Comparison of ENCODE assay signal across 2 cellular contexts in genomic region chr17:146546-146945, GRCh38.
A peak's percentile ranks its signal among the peaks of the same experiment; 100 is the strongest.
TF ChIP-seq lines count a peak whose summit lies in the region.

No MANE protein-coding gene starts in this region.

TF ChIP-seq in A549, 52 proteins besides CTCF, POLR2A, EP300 and RAD21:
- TF ChIP-seq ZFP36 (IDR thresholded peaks at IDR 0.05; ENCODE audit: borderline replicate concordance, partially characterized antibody) (peak; percentile 14), CBX8 (IDR thresholded peaks at IDR 0.05) (no peak)
TF ChIP-seq in A549: peak in this region for 1.

TF ChIP-seq in H1, 55 proteins besides CTCF, POLR2A, EP300 and RAD21:
- TF ChIP-seq ATF3 (IDR thresholded peaks at IDR 0.05; ENCODE audit: insufficient read depth, low read depth, low read length) (no peak), KDM4A (IDR thresholded peaks at IDR 0.05; ENCODE audit: low read depth, low read length, severe bottlenecking) (no peak), TAF7 (optimal IDR thresholded peaks at IDR 0.05; ENCODE audit: borderline replicate concordance, low read depth, low read length) (no peak), BRCA1 (IDR thresholded peaks at IDR 0.05; ENCODE audit: low read depth, low read length) (no peak), SP2 (IDR thresholded peaks at IDR 0.05; ENCODE audit: low read length) (no peak), JUND (IDR thresholded peaks at IDR 0.05; ENCODE audit: low read length) (no peak)
- TF ChIP-seq, protein P1, sequence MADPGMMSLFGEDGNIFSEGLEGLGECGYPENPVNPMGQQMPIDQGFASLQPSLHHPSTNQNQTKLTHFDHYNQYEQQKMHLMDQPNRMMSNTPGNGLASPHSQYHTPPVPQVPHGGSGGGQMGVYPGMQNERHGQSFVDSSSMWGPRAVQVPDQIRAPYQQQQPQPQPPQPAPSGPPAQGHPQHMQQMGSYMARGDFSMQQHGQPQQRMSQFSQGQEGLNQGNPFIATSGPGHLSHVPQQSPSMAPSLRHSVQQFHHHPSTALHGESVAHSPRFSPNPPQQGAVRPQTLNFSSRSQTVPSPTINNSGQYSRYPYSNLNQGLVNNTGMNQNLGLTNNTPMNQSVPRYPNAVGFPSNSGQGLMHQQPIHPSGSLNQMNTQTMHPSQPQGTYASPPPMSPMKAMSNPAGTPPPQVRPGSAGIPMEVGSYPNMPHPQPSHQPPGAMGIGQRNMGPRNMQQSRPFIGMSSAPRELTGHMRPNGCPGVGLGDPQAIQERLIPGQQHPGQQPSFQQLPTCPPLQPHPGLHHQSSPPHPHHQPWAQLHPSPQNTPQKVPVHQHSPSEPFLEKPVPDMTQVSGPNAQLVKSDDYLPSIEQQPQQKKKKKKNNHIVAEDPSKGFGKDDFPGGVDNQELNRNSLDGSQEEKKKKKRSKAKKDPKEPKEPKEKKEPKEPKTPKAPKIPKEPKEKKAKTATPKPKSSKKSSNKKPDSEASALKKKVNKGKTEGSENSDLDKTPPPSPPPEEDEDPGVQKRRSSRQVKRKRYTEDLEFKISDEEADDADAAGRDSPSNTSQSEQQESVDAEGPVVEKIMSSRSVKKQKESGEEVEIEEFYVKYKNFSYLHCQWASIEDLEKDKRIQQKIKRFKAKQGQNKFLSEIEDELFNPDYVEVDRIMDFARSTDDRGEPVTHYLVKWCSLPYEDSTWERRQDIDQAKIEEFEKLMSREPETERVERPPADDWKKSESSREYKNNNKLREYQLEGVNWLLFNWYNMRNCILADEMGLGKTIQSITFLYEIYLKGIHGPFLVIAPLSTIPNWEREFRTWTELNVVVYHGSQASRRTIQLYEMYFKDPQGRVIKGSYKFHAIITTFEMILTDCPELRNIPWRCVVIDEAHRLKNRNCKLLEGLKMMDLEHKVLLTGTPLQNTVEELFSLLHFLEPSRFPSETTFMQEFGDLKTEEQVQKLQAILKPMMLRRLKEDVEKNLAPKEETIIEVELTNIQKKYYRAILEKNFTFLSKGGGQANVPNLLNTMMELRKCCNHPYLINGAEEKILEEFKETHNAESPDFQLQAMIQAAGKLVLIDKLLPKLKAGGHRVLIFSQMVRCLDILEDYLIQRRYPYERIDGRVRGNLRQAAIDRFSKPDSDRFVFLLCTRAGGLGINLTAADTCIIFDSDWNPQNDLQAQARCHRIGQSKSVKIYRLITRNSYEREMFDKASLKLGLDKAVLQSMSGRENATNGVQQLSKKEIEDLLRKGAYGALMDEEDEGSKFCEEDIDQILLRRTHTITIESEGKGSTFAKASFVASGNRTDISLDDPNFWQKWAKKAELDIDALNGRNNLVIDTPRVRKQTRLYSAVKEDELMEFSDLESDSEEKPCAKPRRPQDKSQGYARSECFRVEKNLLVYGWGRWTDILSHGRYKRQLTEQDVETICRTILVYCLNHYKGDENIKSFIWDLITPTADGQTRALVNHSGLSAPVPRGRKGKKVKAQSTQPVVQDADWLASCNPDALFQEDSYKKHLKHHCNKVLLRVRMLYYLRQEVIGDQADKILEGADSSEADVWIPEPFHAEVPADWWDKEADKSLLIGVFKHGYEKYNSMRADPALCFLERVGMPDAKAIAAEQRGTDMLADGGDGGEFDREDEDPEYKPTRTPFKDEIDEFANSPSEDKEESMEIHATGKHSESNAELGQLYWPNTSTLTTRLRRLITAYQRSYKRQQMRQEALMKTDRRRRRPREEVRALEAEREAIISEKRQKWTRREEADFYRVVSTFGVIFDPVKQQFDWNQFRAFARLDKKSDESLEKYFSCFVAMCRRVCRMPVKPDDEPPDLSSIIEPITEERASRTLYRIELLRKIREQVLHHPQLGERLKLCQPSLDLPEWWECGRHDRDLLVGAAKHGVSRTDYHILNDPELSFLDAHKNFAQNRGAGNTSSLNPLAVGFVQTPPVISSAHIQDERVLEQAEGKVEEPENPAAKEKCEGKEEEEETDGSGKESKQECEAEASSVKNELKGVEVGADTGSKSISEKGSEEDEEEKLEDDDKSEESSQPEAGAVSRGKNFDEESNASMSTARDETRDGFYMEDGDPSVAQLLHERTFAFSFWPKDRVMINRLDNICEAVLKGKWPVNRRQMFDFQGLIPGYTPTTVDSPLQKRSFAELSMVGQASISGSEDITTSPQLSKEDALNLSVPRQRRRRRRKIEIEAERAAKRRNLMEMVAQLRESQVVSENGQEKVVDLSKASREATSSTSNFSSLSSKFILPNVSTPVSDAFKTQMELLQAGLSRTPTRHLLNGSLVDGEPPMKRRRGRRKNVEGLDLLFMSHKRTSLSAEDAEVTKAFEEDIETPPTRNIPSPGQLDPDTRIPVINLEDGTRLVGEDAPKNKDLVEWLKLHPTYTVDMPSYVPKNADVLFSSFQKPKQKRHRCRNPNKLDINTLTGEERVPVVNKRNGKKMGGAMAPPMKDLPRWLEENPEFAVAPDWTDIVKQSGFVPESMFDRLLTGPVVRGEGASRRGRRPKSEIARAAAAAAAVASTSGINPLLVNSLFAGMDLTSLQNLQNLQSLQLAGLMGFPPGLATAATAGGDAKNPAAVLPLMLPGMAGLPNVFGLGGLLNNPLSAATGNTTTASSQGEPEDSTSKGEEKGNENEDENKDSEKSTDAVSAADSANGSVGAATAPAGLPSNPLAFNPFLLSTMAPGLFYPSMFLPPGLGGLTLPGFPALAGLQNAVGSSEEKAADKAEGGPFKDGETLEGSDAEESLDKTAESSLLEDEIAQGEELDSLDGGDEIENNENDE (IDR thresholded peaks at IDR 0.05; ENCODE audit: insufficient replicate concordance, low read length), result no peak
